8 cellular contexts compared by ENCODE assay signal in genomic region chr2:104378853-104379374, GRCh38.
DNase-seq lines count a peak whose midpoint lies in the region; ATAC-seq and TF ChIP-seq lines count a peak whose summit lies in the region.

No MANE protein-coding gene starts in this region.

- peaks cover 0 to 12% of the 10 kb centered on the region in 2 donors for H3K9me3 Mint-ChIP-seq in stimulated activated naive CD8-positive, alpha-beta T cell treated with anti-CD3 and anti-CD28 coated beads, Interleukin-15, amount 100 ng/mL, for 72 hours

- peak; percentile 82 for ATAC-seq in HG02642 (IDR thresholded peaks at IDR 0.05; ENCODE audit: poor library complexity, unreplicated experiment)
- peak; percentile 80 for ATAC-seq in stimulated activated naive CD8-positive, alpha-beta T cell treated with anti-CD3 and anti-CD28 coated beads, Interleukin-15, amount 100 ng/mL, for 72 hours

- CTCF ChIA-PET in GM10248 (lab: Yijun Ruan, JAX) = interaction anchor here (1.5 kb wide), 1 partner anchor 9 kb away, joined by 4 read pairs; no protein-coding TSS in a partner anchor

- POLR2A ChIA-PET in GM10248 (lab: Yijun Ruan, JAX) = no interaction called here

- peak overlapping the region; percentile 74 to 75 for H3K4me3 Mint-ChIP-seq in stimulated activated naive CD8-positive, alpha-beta T cell treated with anti-CD3 and anti-CD28 coated beads, Interleukin-15, amount 100 ng/mL, for 72 hours

- peak overlapping the region; percentile 51 to 73 for H3K27ac Mint-ChIP-seq in stimulated activated naive CD8-positive, alpha-beta T cell treated with anti-CD3 and anti-CD28 coated beads, Interleukin-15, amount 100 ng/mL, for 72 hours

- TF ChIP-seq CTCF in GM10248 (IDR thresholded peaks at IDR 0.05; ENCODE audit: control extremely low read depth, extremely low read depth, low read depth, missing control alignments) = no peak

- peaks cover 18% of the 10 kb centered on the region for H3K4me1 Mint-ChIP-seq in stimulated activated naive CD8-positive, alpha-beta T cell treated with anti-CD3 and anti-CD28 coated beads, Interleukin-15, amount 100 ng/mL, for 72 hours

- H3K27me3 Mint-ChIP-seq in stimulated activated naive CD8-positive, alpha-beta T cell treated with anti-CD3 and anti-CD28 coated beads, Interleukin-15, amount 100 ng/mL, for 72 hours = peaks cover 5% of the 10 kb centered on the region

- peak; percentile 18 to 39 for DNase-seq in SHP77 (lab: John Stamatoyannopoulos, UW)
- no peak for DNase-seq in SHP77 treated with DMSO at 0.1 percent for 48 hours (lab: John Stamatoyannopoulos, UW)
- peak; percentile 13 to 59 for DNase-seq in NCI-H526 (lab: John Stamatoyannopoulos, UW)
- peak; percentile 72 for DNase-seq in astrocyte of the hippocampus (ENCODE audit: low read depth, low spot score)
- DNase-seq in kidney tubule cell (ENCODE audit: low spot score) = peak; percentile 64
- peak; percentile 4 to 10 for DNase-seq in stimulated activated naive CD8-positive, alpha-beta T cell treated with anti-CD3 and anti-CD28 coated beads, Interleukin-15, amount 100 ng/mL, for 72 hours
- no peak for DNase-seq in GM10248 (ENCODE audit: extremely low spot score)

Comparison
In these comparisons a context has a peak if more than half of its experiments do, and no peak if none do; other contexts are left out.
1. DNase-seq: peak in SHP77 (2 of 2), NCI-H526 (2 of 2), astrocyte of the hippocampus (single experiment), kidney tubule cell (single experiment) and stimulated activated naive CD8-positive, alpha-beta T cell treated with anti-CD3 and anti-CD28 coated beads, Interleukin-15, amount 100 ng/mL, for 72 hours (2 of 2); none in SHP77 treated with DMSO at 0.1 percent for 48 hours (single experiment) and GM10248 (single experiment).